In the genomic region with DNA sequence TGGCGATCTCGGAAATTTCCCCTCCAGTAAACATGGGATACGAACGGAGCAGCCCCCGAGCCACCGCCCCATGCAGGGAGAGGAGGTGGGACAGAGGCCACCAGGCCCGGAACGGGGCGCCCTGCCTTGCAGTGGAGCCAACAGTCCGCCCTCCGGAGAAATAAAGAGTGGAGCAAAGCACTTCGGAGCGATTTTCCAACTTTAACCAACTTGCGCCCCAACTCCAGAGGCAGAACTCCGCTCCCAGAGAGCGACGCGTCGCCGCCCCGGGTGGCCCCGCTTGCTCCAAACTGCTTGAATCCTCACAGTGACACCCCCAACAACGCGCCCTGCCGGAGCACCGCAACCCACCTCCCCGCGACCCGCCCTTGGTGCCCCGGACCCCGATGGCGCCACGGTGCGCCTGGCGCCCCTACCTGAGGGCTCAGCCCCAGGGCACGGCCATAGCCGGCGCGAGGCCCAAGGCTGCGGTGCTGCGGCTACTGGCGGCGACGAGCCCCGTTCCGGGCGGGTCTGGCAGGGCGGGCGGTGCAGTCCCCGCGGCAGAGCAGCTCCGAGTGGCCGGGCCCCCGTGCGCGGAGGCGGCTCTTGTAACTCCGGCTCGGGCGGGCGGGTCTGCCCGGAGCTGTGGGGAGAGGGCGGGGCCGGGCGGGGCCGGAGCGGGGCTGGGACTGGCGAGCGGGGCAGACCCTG, we compare ENCODE assay signal across 8 cellular contexts. TPM values are rescaled to one million over a fixed set of nuclear protein-coding genes. Genes with fewer than 3 reads are reported as not detected.
DNase-seq lines count a peak whose midpoint lies in the region; ATAC-seq lines count a peak whose summit lies in the region.

TSS of gene AHNAK (minus strand) at position 563 of the 693 bp plus-strand sequence. CDS start 10,708 bp downstream, outside the sequence.

- H3K4me3 ChIP-seq in CD4-positive, CD25-positive, alpha-beta regulatory T cell (ENCODE audit: low read depth, low read length) = peak within 1 kb of the TSS; percentile 86
- H3K4me3 ChIP-seq in right cardiac atrium (ENCODE audit: low read length) = peak within 1 kb of the TSS; percentile 96

- H3K4me1 ChIP-seq in CD4-positive, CD25-positive, alpha-beta regulatory T cell (ENCODE audit: control insufficient read depth, insufficient read depth, low read length, poor library complexity, severe bottlenecking) = peaks cover 62% of the 10 kb centered on the region
- peaks cover 9% of the 10 kb centered on the region for H3K4me1 ChIP-seq in right cardiac atrium (ENCODE audit: control insufficient read depth, insufficient read depth, low read length)

- peaks cover 0 to 77% (median 38%) of the 10 kb centered on the region in 4 donors for H3K4me1 Mint-ChIP-seq in CD4-positive, CD25-positive, alpha-beta regulatory T cell
- peaks cover 67 to 73% (median 67%) of the 10 kb centered on the region in 3 donors for H3K4me1 Mint-ChIP-seq in T-cell

- no peaks in the 10 kb centered on the region for H3K36me3 ChIP-seq in CD4-positive, CD25-positive, alpha-beta regulatory T cell (ENCODE audit: control insufficient read depth, insufficient read depth, low read length)

- POLR2A ChIA-PET in T-cell (lab: Charles Lee) = interaction anchor here (0.6 to 5.2 kb wide), 3 partner anchors 12 to 1375 kb away, joined by 3 to 98 read pairs (median 4); no protein-coding TSS in a partner anchor

- peaks cover 4% of the 10 kb centered on the region for H3K36me3 Mint-ChIP-seq in CD4-positive, CD25-positive, alpha-beta regulatory T cell
- H3K36me3 Mint-ChIP-seq in T-cell = peaks cover 2% of the 10 kb centered on the region

- peak within 1 kb of the TSS; percentile 88 for H3K27ac ChIP-seq in CD4-positive, CD25-positive, alpha-beta regulatory T cell (ENCODE audit: insufficient read depth, low read length, poor library complexity, severe bottlenecking)
- peak within 1 kb of the TSS; percentile 100 for H3K27ac ChIP-seq in right cardiac atrium (ENCODE audit: low read length)

- H3K27me3 ChIP-seq in CD4-positive, CD25-positive, alpha-beta regulatory T cell (ENCODE audit: control insufficient read depth, insufficient read depth, low read length) = no peaks in the 10 kb centered on the region
- H3K27me3 ChIP-seq in right cardiac atrium (ENCODE audit: control insufficient read depth, insufficient read depth) = no peaks in the 10 kb centered on the region

- ATAC-seq in CD4-positive, CD25-positive, alpha-beta regulatory T cell (ENCODE audit: low read depth in 2 of 2) = peak; percentile 46 to 58
- ATAC-seq in HG02852 (IDR thresholded peaks at IDR 0.05; ENCODE audit: unreplicated experiment) (peak; percentile 36), T-cell (replicated peaks in 1 of 4) (peak; percentile 46 to 62 (median 58)), right cardiac atrium (peak; percentile 68 to 77), GM18868 (IDR thresholded peaks at IDR 0.05; ENCODE audit: unreplicated experiment) (no peak)

- H3K27me3 Mint-ChIP-seq in CD4-positive, CD25-positive, alpha-beta regulatory T cell = no peaks in the 10 kb centered on the region
- H3K27me3 Mint-ChIP-seq in T-cell = no peaks in the 10 kb centered on the region

- intact Hi-C loops in right cardiac atrium (cut with DNase I) = loop anchor here in 3 of 4 donors (10.0 kb wide), 2 partner anchors 142 to 152 kb away; no protein-coding TSS in a partner anchor

- H3K4me3 Mint-ChIP-seq in CD4-positive, CD25-positive, alpha-beta regulatory T cell = peak within 1 kb of the TSS; percentile 96 to 99 (median 98)
- peak within 1 kb of the TSS; percentile 91 to 96 (median 92) for H3K4me3 Mint-ChIP-seq in T-cell

- under 1% methylated on average over 69 of the region's 69 CpGs for WGBS in right cardiac atrium

- H3K9me3 ChIP-seq in CD4-positive, CD25-positive, alpha-beta regulatory T cell (ENCODE audit: control insufficient read depth in 2 of 2, low read length in 2 of 2) = no peaks in the 10 kb centered on the region
- no peaks in the 10 kb centered on the region for H3K9me3 ChIP-seq in right cardiac atrium (ENCODE audit: control insufficient read depth, low read length)

- CTCF ChIA-PET in T-cell (lab: Charles Lee) = interaction anchor here in 1 of 2 donors (0.6 to 1.2 kb wide), 4 partner anchors 9 to 122 kb away, joined by 3 to 7 read pairs (median 4); no protein-coding TSS in a partner anchor

- H3K9me3 Mint-ChIP-seq in CD4-positive, CD25-positive, alpha-beta regulatory T cell = peaks cover 0 to 2% (median 0%) of the 10 kb centered on the region in 7 donors
- no peaks in the 10 kb centered on the region for H3K9me3 Mint-ChIP-seq in T-cell

- peak; percentile 63 to 70 (median 68) for DNase-seq in CD4-positive, CD25-positive, alpha-beta regulatory T cell
- DNase-seq in T-cell (peak in 31 of 34 experiments; percentile 31 to 76 (median 56)), astrocyte of the hippocampus (ENCODE audit: low read depth, low spot score) (peak; percentile 89), right cardiac atrium (peak; percentile 86 to 96 (median 96)), renal cortical epithelial cell (ENCODE audit: low read depth) (no peak), NAMALWA (ENCODE audit: low spot score) (no peak)

- H3K27ac Mint-ChIP-seq in CD4-positive, CD25-positive, alpha-beta regulatory T cell = peak within 1 kb of the TSS; percentile 85 to 99 (median 92)
- peak within 1 kb of the TSS; percentile 90 to 93 for H3K27ac Mint-ChIP-seq in T-cell

RNA-seq across cellular contexts. Expression of gene AHNAK, which starts in this region (rescaled TPM):
- total RNA-seq in CD4-positive, CD25-positive, alpha-beta regulatory T cell = 852 TPM
- polyA plus RNA-seq in CD4-positive, CD25-positive, alpha-beta regulatory T cell = 10 to 100 TPM; 22.3 to 59.3 (median 39.5) TPM
- total RNA-seq in T-cell (100 to 1,000 TPM; 267 to 636 (median 395) TPM), right cardiac atrium (100 to 1,000 TPM; 289 to 371 (median 320) TPM), renal cortical epithelial cell (409 and 1,601 TPM in 2 replicates)
- polyA plus RNA-seq in right cardiac atrium = 78.1 TPM

Comparison
In these comparisons a context has a peak if more than half of its experiments do, and no peak if none do; other contexts are left out.
1. DNase-seq: peak in CD4-positive, CD25-positive, alpha-beta regulatory T cell (3 of 3), T-cell (31 of 34), astrocyte of the hippocampus (single experiment) and right cardiac atrium (3 of 3); none in renal cortical epithelial cell (single experiment) and NAMALWA (single experiment).